In the genomic region with DNA sequence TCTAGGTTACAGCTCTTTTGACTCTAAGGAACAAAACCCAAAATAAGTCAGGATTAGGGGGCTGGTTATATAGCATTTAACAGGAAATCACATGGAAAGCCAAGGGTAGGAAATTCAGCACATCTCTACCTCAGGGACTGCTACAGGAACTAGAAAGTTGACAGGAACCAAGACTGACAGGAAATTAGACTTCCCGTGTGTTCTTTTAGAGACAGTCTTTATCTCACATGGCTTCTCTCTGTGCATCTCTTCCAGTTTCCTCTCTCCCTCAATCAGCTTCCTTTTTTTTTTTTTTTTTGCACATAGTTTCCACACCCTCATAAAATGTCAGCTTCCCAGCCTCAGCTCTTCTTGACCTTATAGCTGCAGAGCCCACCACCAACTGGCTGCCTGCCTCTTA, we compare ENCODE assay signal across 14 cellular contexts. TPM values are rescaled to one million over a fixed set of nuclear protein-coding genes. Genes with fewer than 3 reads are reported as not detected.
DNase-seq lines count a peak whose midpoint lies in the region; ATAC-seq and TF ChIP-seq lines count a peak whose summit lies in the region.
"Had no signal": no experiment of that assay in that cellular context is flagged by ENCODE, and none has a peak within 500 bp of the region (broad histone marks: within the 10 kb centered on the region; RNA-seq: fewer than 3 reads in every experiment).

No MANE protein-coding gene starts in this region.

- no peaks in the 10 kb centered on the region for H3K9me3 Mint-ChIP-seq in activated CD4-positive, alpha-beta T cell treated with anti-CD3 and anti-CD28 coated beads, Interleukin-2, amount 10 ng/mL, durations not matched to agents 7 days and 5 days
- H3K9me3 Mint-ChIP-seq in WTC11 (0 out of 2 replicates have a peak, but pooled peaks cover 5% of the 10 kb centered on the region), naive B cell (no peaks in the 10 kb centered on the region)

- H3K36me3 Mint-ChIP-seq in activated CD4-positive, alpha-beta T cell treated with anti-CD3 and anti-CD28 coated beads, Interleukin-2, amount 10 ng/mL, durations not matched to agents 7 days and 5 days (ENCODE audit: low read depth): peaks cover 3% of the 10 kb centered on the region
- H3K36me3 Mint-ChIP-seq in WTC11: no peaks in the 10 kb centered on the region
- H3K36me3 Mint-ChIP-seq in naive B cell: no peaks in the 10 kb centered on the region

- ATAC-seq in WTC11 (no peak), naive B cell (ENCODE audit: low read depth in 2 of 2) (no peak), GM18858 (IDR thresholded peaks at IDR 0.05; ENCODE audit: unreplicated experiment) (no peak), heart right ventricle (no peak)

- H4K20me1 ChIP-seq in Loucy (ENCODE audit: insufficient read depth, low read length, poor library complexity, severe bottlenecking): peaks cover 43% of the 10 kb centered on the region

- H3K36me3 ChIP-seq in Loucy (ENCODE audit: insufficient read depth, low read length) (no peaks in the 10 kb centered on the region), heart right ventricle (no peaks in the 10 kb centered on the region)
- H3K36me3 ChIP-seq: brain microvascular endothelial cell, upper lobe of left lung had no signal

- no peaks in the 10 kb centered on the region for H3K9me3 ChIP-seq in Loucy (ENCODE audit: insufficient read depth, low read depth, low read length)
- peaks cover 0 to 7% (median 0%) of the 10 kb centered on the region in 11 donors for H3K9me3 ChIP-seq in heart right ventricle
- H3K9me3 ChIP-seq: upper lobe of left lung had no signal

- H3K4me1 Mint-ChIP-seq in activated CD4-positive, alpha-beta T cell treated with anti-CD3 and anti-CD28 coated beads, Interleukin-2, amount 10 ng/mL, durations not matched to agents 7 days and 5 days: peaks cover 57% of the 10 kb centered on the region
- H3K4me1 Mint-ChIP-seq in WTC11: peaks cover 45% of the 10 kb centered on the region
- peaks cover 35 to 47% (median 46%) of the 10 kb centered on the region in 3 donors for H3K4me1 Mint-ChIP-seq in naive B cell

- H3K4me1 ChIP-seq in Loucy (ENCODE audit: insufficient read depth, low read length, poor library complexity, severe bottlenecking) (peaks cover 65% of the 10 kb centered on the region), heart right ventricle (peaks cover 0 to 66% (median 45%) of the 10 kb centered on the region in 9 donors)

- CTCF ChIA-PET in activated CD4-positive, alpha-beta T cell treated with anti-CD3 and anti-CD28 coated beads, Interleukin-2, amount 10 ng/mL, durations not matched to agents 7 days and 5 days (lab: Charles Lee): interaction anchor here (0.6 to 0.7 kb wide), 3 partner anchors 92 to 242 kb away, joined by 3 read pairs; no protein-coding TSS in a partner anchor
- CTCF ChIA-PET in WTC11 (lab: Charles Lee): interaction anchor here (0.6 to 1.5 kb wide), 4 partner anchors 18 to 62 kb away, joined by 3 to 6 read pairs (median 4); no protein-coding TSS in a partner anchor

- H3K4me2 ChIP-seq in Loucy (ENCODE audit: low read depth, low read length, poor library complexity, severe bottlenecking): peak overlapping the region; percentile 73

- WGBS in heart right ventricle, 2 donors: 18 to 43% methylated on average over 1 of the region's 1 CpG

- no peaks in the 10 kb centered on the region for H3K9me2 ChIP-seq in Loucy (replicated peaks; ENCODE audit: low read depth, low read length)

- H3F3A ChIP-seq in Loucy (ENCODE audit: low read depth): peaks cover 22% of the 10 kb centered on the region

- no peak for DNase-seq in activated CD4-positive, alpha-beta T cell treated with anti-CD3 and anti-CD28 coated beads, Interleukin-2, amount 10 ng/mL, durations not matched to agents 7 days and 5 days
- DNase-seq in activated CD4-positive, alpha-beta T cell treated with anti-CD3 and anti-CD28 coated beads for 1 hour: no peak
- DNase-seq in WTC11 (ENCODE audit: low spot score) (no peak), naive B cell (no peak), GM13976 (ENCODE audit: low spot score) (no peak), heart right ventricle (no peak)
- DNase-seq: brain microvascular endothelial cell, NCI-H1092, NCI-H510A treated with DMSO at 0.1 percent for 48 hours, SW 1271, upper lobe of left lung had no signal

- peak overlapping the region; percentile 6 for H3K27ac Mint-ChIP-seq in activated CD4-positive, alpha-beta T cell treated with anti-CD3 and anti-CD28 coated beads, Interleukin-2, amount 10 ng/mL, durations not matched to agents 7 days and 5 days
- H3K27ac Mint-ChIP-seq in WTC11 (peak overlapping the region; percentile 54), naive B cell (peak overlapping the region in 4 of 6 donors; percentile 1 to 83 (median 56))

- peak overlapping the region; percentile 92 for H3K4me3 ChIP-seq in Loucy (ENCODE audit: low read length, poor library complexity, severe bottlenecking)
- no peak overlapping the region for H3K4me3 ChIP-seq in heart right ventricle
- H3K4me3 ChIP-seq: skin epidermis, upper lobe of left lung had no signal

- H3K9ac ChIP-seq in Loucy (ENCODE audit: low read depth, low read length, poor library complexity, severe bottlenecking): no peak overlapping the region

- no peak overlapping the region for H2AFZ ChIP-seq in Loucy (ENCODE audit: low read length)

- POLR2A ChIA-PET in activated CD4-positive, alpha-beta T cell treated with anti-CD3 and anti-CD28 coated beads, Interleukin-2, amount 10 ng/mL, durations not matched to agents 7 days and 5 days (lab: Charles Lee): no interaction called here
- POLR2A ChIA-PET in WTC11 (lab: Charles Lee): no interaction called here

- H3K4me3 Mint-ChIP-seq in activated CD4-positive, alpha-beta T cell treated with anti-CD3 and anti-CD28 coated beads, Interleukin-2, amount 10 ng/mL, durations not matched to agents 7 days and 5 days: no peak overlapping the region
- no peak overlapping the region for H3K4me3 Mint-ChIP-seq in WTC11
- H3K4me3 Mint-ChIP-seq in naive B cell: peak overlapping the region in 6 of 8 donors; percentile 3 to 53 (median 35)

- intact Hi-C loops in heart right ventricle (cut with DNase I): loop anchor here in 1 of 10 donors (10.0 kb wide), 1 partner anchor 57 kb away; no protein-coding TSS in a partner anchor

- in situ Hi-C loops in GM13976 (cut with MboI; ENCODE audit: low sequenced_read_pairs, unreplicated experiment): no loop called here

- peak overlapping the region in 1 of 10 donors; percentile 59 for H3K27ac ChIP-seq in heart right ventricle
- H3K27ac ChIP-seq: brain microvascular endothelial cell had no signal

- H3K27me3 ChIP-seq in Loucy (ENCODE audit: insufficient read depth, low read length, poor library complexity, severe bottlenecking) (no peaks in the 10 kb centered on the region), heart right ventricle (no peaks in the 10 kb centered on the region)
- H3K27me3 ChIP-seq: brain microvascular endothelial cell, upper lobe of left lung had no signal

- peaks cover 86% of the 10 kb centered on the region for H3K79me2 ChIP-seq in Loucy (ENCODE audit: insufficient read depth, low read length)

- TF ChIP-seq CTCF in Loucy (conservative IDR thresholded peaks at IDR 0.05; ENCODE audit: low read length) (no peak), WTC11 (IDR thresholded peaks at IDR 0.05) (no peak), GM13976 (IDR thresholded peaks at IDR 0.05; ENCODE audit: borderline replicate concordance, control extremely low read depth, extremely low read depth, insufficient read depth, missing control alignments) (no peak), heart right ventricle (IDR thresholded peaks at IDR 0.05) (no peak)

- H3K27me3 Mint-ChIP-seq in activated CD4-positive, alpha-beta T cell treated with anti-CD3 and anti-CD28 coated beads, Interleukin-2, amount 10 ng/mL, durations not matched to agents 7 days and 5 days: no peaks in the 10 kb centered on the region
- H3K27me3 Mint-ChIP-seq in WTC11 (ENCODE audit: low read depth): no peaks in the 10 kb centered on the region
- H3K27me3 Mint-ChIP-seq in naive B cell: no peaks in the 10 kb centered on the region

TF ChIP-seq in WTC11, 78 proteins besides CTCF, POLR2A, EP300 and RAD21 (continues in another document):
- no peak for TF ChIP-seq ESRRA (CRISPR knock-in tag; IDR thresholded peaks at IDR 0.05; ENCODE audit: borderline replicate concordance)
- no peak for TF ChIP-seq E2F5 (CRISPR knock-in tag; IDR thresholded peaks at IDR 0.05)
- TF ChIP-seq TP53 (CRISPR knock-in tag; IDR thresholded peaks at IDR 0.05): no peak
- TF ChIP-seq GABPB1 (CRISPR knock-in tag; IDR thresholded peaks at IDR 0.05): no peak
- TF ChIP-seq, protein P1, sequence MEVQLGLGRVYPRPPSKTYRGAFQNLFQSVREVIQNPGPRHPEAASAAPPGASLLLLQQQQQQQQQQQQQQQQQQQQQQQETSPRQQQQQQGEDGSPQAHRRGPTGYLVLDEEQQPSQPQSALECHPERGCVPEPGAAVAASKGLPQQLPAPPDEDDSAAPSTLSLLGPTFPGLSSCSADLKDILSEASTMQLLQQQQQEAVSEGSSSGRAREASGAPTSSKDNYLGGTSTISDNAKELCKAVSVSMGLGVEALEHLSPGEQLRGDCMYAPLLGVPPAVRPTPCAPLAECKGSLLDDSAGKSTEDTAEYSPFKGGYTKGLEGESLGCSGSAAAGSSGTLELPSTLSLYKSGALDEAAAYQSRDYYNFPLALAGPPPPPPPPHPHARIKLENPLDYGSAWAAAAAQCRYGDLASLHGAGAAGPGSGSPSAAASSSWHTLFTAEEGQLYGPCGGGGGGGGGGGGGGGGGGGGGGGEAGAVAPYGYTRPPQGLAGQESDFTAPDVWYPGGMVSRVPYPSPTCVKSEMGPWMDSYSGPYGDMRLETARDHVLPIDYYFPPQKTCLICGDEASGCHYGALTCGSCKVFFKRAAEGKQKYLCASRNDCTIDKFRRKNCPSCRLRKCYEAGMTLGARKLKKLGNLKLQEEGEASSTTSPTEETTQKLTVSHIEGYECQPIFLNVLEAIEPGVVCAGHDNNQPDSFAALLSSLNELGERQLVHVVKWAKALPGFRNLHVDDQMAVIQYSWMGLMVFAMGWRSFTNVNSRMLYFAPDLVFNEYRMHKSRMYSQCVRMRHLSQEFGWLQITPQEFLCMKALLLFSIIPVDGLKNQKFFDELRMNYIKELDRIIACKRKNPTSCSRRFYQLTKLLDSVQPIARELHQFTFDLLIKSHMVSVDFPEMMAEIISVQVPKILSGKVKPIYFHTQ (CRISPR knock-in tag; IDR thresholded peaks at IDR 0.05): no peak
- no peak for TF ChIP-seq JUN (CRISPR knock-in tag; IDR thresholded peaks at IDR 0.05)

RNA-seq across cellular contexts. Expression of gene RECK, which starts 4.8 kb away (rescaled TPM):
- total RNA-seq in activated CD4-positive, alpha-beta T cell treated with anti-CD3 and anti-CD28 coated beads, Interleukin-2, amount 10 ng/mL, durations not matched to agents 7 days and 5 days: 1 to 10 TPM; 7.0 to 8.2 TPM
- total RNA-seq in WTC11 (2021) (9.9 to 11.2 TPM (median 10.3 TPM) in 3 replicates), heart right ventricle (1 to 10 TPM; 4.1 to 5.8 (median 5.2) TPM)
- polyA plus RNA-seq in naive B cell (ENCODE audit: low read depth in 6 of 6) (10 to 100 TPM in 4 of 6 donors, 1 to 10 TPM in 2; 7.9 to 14.2 (median 11.2) TPM), heart right ventricle (1 to 10 TPM; 2.9 to 4.5 TPM)

Comparison
In these comparisons a context has a peak if more than half of its experiments do, and no peak if none do; other contexts are left out.
1. H3K27ac Mint-ChIP-seq: peak in every context shown above with its lines; median percentile 56 in naive B cell; 54 in WTC11; 6 in activated CD4-positive, alpha-beta T cell treated with anti-CD3 and anti-CD28 coated beads, Interleukin-2, amount 10 ng/mL, durations not matched to agents 7 days and 5 days.
2. H3K4me3 Mint-ChIP-seq: peak in naive B cell (6 of 8); none in activated CD4-positive, alpha-beta T cell treated with anti-CD3 and anti-CD28 coated beads, Interleukin-2, amount 10 ng/mL, durations not matched to agents 7 days and 5 days (single experiment) and WTC11 (single experiment).